16 cellular contexts compared by ENCODE assay signal in genomic region chr6:26141378-26141901, GRCh38. TPM values are rescaled to one million over a fixed set of nuclear protein-coding genes. Genes with fewer than 3 reads are reported as not detected.
DNase-seq lines count a peak whose midpoint lies in the region; ATAC-seq lines count a peak whose summit lies in the region.
"Had no signal": no experiment of that assay in that cellular context is flagged by ENCODE, and none has a peak within 500 bp of the region (broad histone marks: within the 10 kb centered on the region; RNA-seq: fewer than 3 reads in every experiment).

No MANE protein-coding gene starts in this region.

- no peaks in the 10 kb centered on the region for H3K27me3 Mint-ChIP-seq in natural killer cell treated with Interleukin-12 subunit alpha and Interleukin-12 subunit beta and Interleukin-15 and Interleukin-18, amount 100 ng/mL, for 72 hours
- H3K27me3 Mint-ChIP-seq: activated CD8-positive, alpha-beta T cell treated with anti-CD3 and anti-CD28 coated beads for 36 hours had no signal

- ATAC-seq in Right ventricle myocardium superior (ENCODE audit: poor library complexity) (peak; percentile 43), GM18861 (IDR thresholded peaks at IDR 0.05; ENCODE audit: unreplicated experiment) (no peak)
- ATAC-seq in activated CD4-positive, CD25-positive, alpha-beta regulatory T cell treated with anti-CD3 and anti-CD28 coated beads, Interleukin-2, amount 50 U/mL, for 24 hours, result no peak
- no peak for ATAC-seq in natural killer cell treated with Interleukin-12 subunit alpha and Interleukin-12 subunit beta and Interleukin-15 and Interleukin-18, amount 100 ng/mL, for 72 hours
- ATAC-seq: activated CD8-positive, alpha-beta T cell treated with anti-CD3 and anti-CD28 coated beads for 36 hours; HCT116; left colon had no signal

- DNase-seq in Right ventricle myocardium superior (no peak), cardiac septum (ENCODE audit: low spot score) (no peak), ecto neural progenitor cell (ENCODE audit: low spot score) (peak; percentile 57), myocyte (ENCODE audit: low read depth) (peak; percentile 23), NCI-H1694 (lab: John Stamatoyannopoulos, UW) (no peak)
- no peak for DNase-seq in natural killer cell treated with Interleukin-12 subunit alpha and Interleukin-12 subunit beta and Interleukin-15 and Interleukin-18, amount 100 ng/mL, for 72 hours (ENCODE audit: low spot score)
- DNase-seq: activated CD8-positive, alpha-beta T cell treated with anti-CD3 and anti-CD28 coated beads for 36 hours; DMS 273 treated with DMSO at 0.1 percent for 48 hours; left colon; NCI-H510A treated with DMSO at 0.1 percent for 48 hours; stimulated activated CD4-positive, alpha-beta T cell treated with anti-CD3 and anti-CD28 coated beads, Interleukin-15, amount 100 ng/mL, for 24 hours; T1000; trophoblast cell had no signal

- peaks cover 0 to 4% of the 10 kb centered on the region in 2 donors for H3K4me1 Mint-ChIP-seq in natural killer cell treated with Interleukin-12 subunit alpha and Interleukin-12 subunit beta and Interleukin-15 and Interleukin-18, amount 100 ng/mL, for 72 hours (ENCODE audit: low read depth in 2 of 2)

- H3K27ac Mint-ChIP-seq in natural killer cell treated with Interleukin-12 subunit alpha and Interleukin-12 subunit beta and Interleukin-15 and Interleukin-18, amount 100 ng/mL, for 72 hours, result peak overlapping the region in 1 of 2 donors; percentile 18
- H3K27ac Mint-ChIP-seq: activated CD8-positive, alpha-beta T cell treated with anti-CD3 and anti-CD28 coated beads for 36 hours had no signal

- peaks cover 4% of the 10 kb centered on the region for H3K36me3 Mint-ChIP-seq in natural killer cell treated with Interleukin-12 subunit alpha and Interleukin-12 subunit beta and Interleukin-15 and Interleukin-18, amount 100 ng/mL, for 72 hours

- intact Hi-C loops in Right ventricle myocardium superior (cut with DNase I), result no loop called here
- intact Hi-C loops in cardiac septum (cut with DNase I), result no loop called here

- no peaks in the 10 kb centered on the region for H3K9me3 Mint-ChIP-seq in natural killer cell treated with Interleukin-12 subunit alpha and Interleukin-12 subunit beta and Interleukin-15 and Interleukin-18, amount 100 ng/mL, for 72 hours
- H3K9me3 Mint-ChIP-seq: activated CD8-positive, alpha-beta T cell treated with anti-CD3 and anti-CD28 coated beads for 36 hours had no signal

- no peak overlapping the region for H3K4me3 Mint-ChIP-seq in natural killer cell treated with Interleukin-12 subunit alpha and Interleukin-12 subunit beta and Interleukin-15 and Interleukin-18, amount 100 ng/mL, for 72 hours
- H3K4me3 Mint-ChIP-seq: activated CD8-positive, alpha-beta T cell treated with anti-CD3 and anti-CD28 coated beads for 36 hours had no signal

RNA-seq across cellular contexts. Expression of gene HFE, which starts 54.2 kb away (rescaled TPM):
- total RNA-seq in Right ventricle myocardium superior (5.2 TPM), cardiac septum (2.4 TPM), myocyte (3.5 and 4.4 TPM in 2 replicates)
- polyA plus RNA-seq in myocyte (2012), result 17.2 TPM
- 1 to 10 TPM in 1 of 2 donors, under 1 TPM in 1; 0.62 to 1.5 TPM for total RNA-seq in natural killer cell treated with Interleukin-12 subunit alpha and Interleukin-12 subunit beta and Interleukin-15 and Interleukin-18, amount 100 ng/mL, for 72 hours

Comparison
In these comparisons a context has a peak if more than half of its experiments do, and no peak if none do; other contexts are left out.
1. DNase-seq: peak in ecto neural progenitor cell (single experiment) and myocyte (single experiment); none in Right ventricle myocardium superior (single experiment), cardiac septum (single experiment), natural killer cell treated with Interleukin-12 subunit alpha and Interleukin-12 subunit beta and Interleukin-15 and Interleukin-18, amount 100 ng/mL, for 72 hours (single experiment) and NCI-H1694 (single experiment).